16 cellular contexts compared by ENCODE assay signal in genomic region chr9:136926154-136926704, GRCh38. TPM values are rescaled to one million over a fixed set of nuclear protein-coding genes. Genes with fewer than 3 reads are reported as not detected.
A peak's percentile ranks its signal among the peaks of the same experiment; 100 is the strongest.
DNase-seq lines count a peak whose midpoint lies in the region; ATAC-seq and TF ChIP-seq lines count a peak whose summit lies in the region.
"Had no signal": no experiment of that assay in that cellular context is flagged by ENCODE, and none has a peak within 500 bp of the region (broad histone marks: within the 10 kb centered on the region; RNA-seq: fewer than 3 reads in every experiment).

No MANE protein-coding gene starts in this region.

- DNase-seq in heart left ventricle (no peak), Right ventricle myocardium superior (no peak), type B pancreatic cell (ENCODE audit: extremely low spot score, unreplicated experiment) (no peak), KBM-7 (no peak)
- no peak for DNase-seq in activated T-helper 2 cell treated with anti-CD3 and anti-CD28 coated beads, Interferon-gamma antibody, Interleukin-2, Interleukin-4, amounts not matched to agents 10 μg/mL and 5 μg/mL and 100 μg/mL, durations not matched to agents 14 hours and 24 hours and 36 hours (ENCODE audit: low spot score)
- DNase-seq: cerebellar nuclear complex, COR-L47, NCI-H146, NCI-H524 treated with DMSO at 0.1 percent for 48 hours, spleen, thyroid gland had no signal

- H3K4me3 Mint-ChIP-seq in type B pancreatic cell: no peak overlapping the region
- no peak overlapping the region for H3K4me3 Mint-ChIP-seq in activated T-helper 2 cell treated with anti-CD3 and anti-CD28 coated beads, Interferon-gamma antibody, Interleukin-2, Interleukin-4, amounts not matched to agents 10 μg/mL and 5 μg/mL and 100 μg/mL, durations not matched to agents 14 hours and 24 hours and 36 hours (ENCODE audit: low read depth)
- H3K4me3 Mint-ChIP-seq: memory B cell had no signal

- no peaks in the 10 kb centered on the region for H3K36me3 Mint-ChIP-seq in type B pancreatic cell
- H3K36me3 Mint-ChIP-seq in activated T-helper 2 cell treated with anti-CD3 and anti-CD28 coated beads, Interferon-gamma antibody, Interleukin-2, Interleukin-4, amounts not matched to agents 10 μg/mL and 5 μg/mL and 100 μg/mL, durations not matched to agents 14 hours and 24 hours and 36 hours (ENCODE audit: low read depth): peaks cover 64% of the 10 kb centered on the region

- H3K9me3 Mint-ChIP-seq in type B pancreatic cell: no peaks in the 10 kb centered on the region
- H3K9me3 Mint-ChIP-seq in activated T-helper 2 cell treated with anti-CD3 and anti-CD28 coated beads, Interferon-gamma antibody, Interleukin-2, Interleukin-4, amounts not matched to agents 10 μg/mL and 5 μg/mL and 100 μg/mL, durations not matched to agents 14 hours and 24 hours and 36 hours: no peaks in the 10 kb centered on the region
- H3K9me3 Mint-ChIP-seq: activated naive CD4-positive, alpha-beta T cell treated with anti-CD3 and anti-CD28 coated beads, Interleukin-2, amount 50 U/mL, for 72 hours; memory B cell had no signal

- in situ Hi-C loops in KBM-7 (cut with MboI; ENCODE audit: low pct_unique_long_range_greater_than_20kb, low sequenced_read_pairs): no loop called here

- TF ChIP-seq CTCF in heart left ventricle (IDR thresholded peaks at IDR 0.05) (no peak), type B pancreatic cell (conservative IDR thresholded peaks at IDR 0.05) (peak; percentile 19)

- H3K4me1 Mint-ChIP-seq in type B pancreatic cell (ENCODE audit: unreplicated experiment): peaks cover 9% of the 10 kb centered on the region
- H3K4me1 Mint-ChIP-seq in activated T-helper 2 cell treated with anti-CD3 and anti-CD28 coated beads, Interferon-gamma antibody, Interleukin-2, Interleukin-4, amounts not matched to agents 10 μg/mL and 5 μg/mL and 100 μg/mL, durations not matched to agents 14 hours and 24 hours and 36 hours (ENCODE audit: low read depth): peaks cover 4% of the 10 kb centered on the region

- no peak for TF ChIP-seq POLR2A in heart left ventricle (IDR thresholded peaks at IDR 0.05)

- H3K27me3 Mint-ChIP-seq in type B pancreatic cell: no peaks in the 10 kb centered on the region
- H3K27me3 Mint-ChIP-seq in activated T-helper 2 cell treated with anti-CD3 and anti-CD28 coated beads, Interferon-gamma antibody, Interleukin-2, Interleukin-4, amounts not matched to agents 10 μg/mL and 5 μg/mL and 100 μg/mL, durations not matched to agents 14 hours and 24 hours and 36 hours (ENCODE audit: low read depth): no peaks in the 10 kb centered on the region
- H3K27me3 Mint-ChIP-seq: memory B cell had no signal

- no peak overlapping the region for H3K27ac Mint-ChIP-seq in type B pancreatic cell
- H3K27ac Mint-ChIP-seq in activated T-helper 2 cell treated with anti-CD3 and anti-CD28 coated beads, Interferon-gamma antibody, Interleukin-2, Interleukin-4, amounts not matched to agents 10 μg/mL and 5 μg/mL and 100 μg/mL, durations not matched to agents 14 hours and 24 hours and 36 hours: no peak overlapping the region
- H3K27ac Mint-ChIP-seq: memory B cell had no signal

- intact Hi-C loops in heart left ventricle (cut with DNase I): loop anchor here in 5 of 10 donors (5.0 to 10.0 kb wide), 4 partner anchors 39 to 79 kb away; partner anchors contain the start of genes EDF1 (in 2 of the 5), TRAF2 (in 2 of the 5), MAMDC4 (in 1 of the 5) and PHPT1 (in 1 of the 5)
- intact Hi-C loops in Right ventricle myocardium superior (cut with DNase I): no loop called here
- intact Hi-C loops in activated T-helper 2 cell treated with anti-CD3 and anti-CD28 coated beads, Interferon-gamma antibody, Interleukin-2, Interleukin-4, amounts not matched to agents 10 μg/mL and 5 μg/mL and 100 μg/mL, durations not matched to agents 14 hours and 24 hours and 36 hours (cut with micrococcal nuclease): no loop called here

- peaks cover 11 to 87% (median 62%) of the 10 kb centered on the region in 12 donors for H3K4me1 ChIP-seq in heart left ventricle
- H3K4me1 ChIP-seq: thyroid gland had no signal

- no peaks in the 10 kb centered on the region for H3K9me3 ChIP-seq in heart left ventricle
- H3K9me3 ChIP-seq: spleen, thyroid gland had no signal

- H3K4me3 ChIP-seq in heart left ventricle: no peak overlapping the region
- H3K4me3 ChIP-seq: spleen, thyroid gland had no signal

- 83 to 96% (median 85%) methylated on average over 7 to 9 of the region's 9 CpGs for WGBS in heart left ventricle, 4 donors

- peaks cover 0 to 37% (median 5%) of the 10 kb centered on the region in 9 donors for H3K36me3 ChIP-seq in heart left ventricle

- H3K27me3 ChIP-seq in heart left ventricle: no peaks in the 10 kb centered on the region
- H3K27me3 ChIP-seq: spleen, thyroid gland had no signal

- ATAC-seq in heart left ventricle: no peak
- no peak for ATAC-seq in Right ventricle myocardium superior (ENCODE audit: poor library complexity)
- peak; percentile 8 for ATAC-seq in esophagus mucosa

- H3K27ac ChIP-seq in heart left ventricle: peak overlapping the region in 11 of 12 donors; percentile 28 to 82 (median 65)
- H3K27ac ChIP-seq: epithelial cell of prostate, thyroid gland had no signal

RNA-seq across cellular contexts. Expression of gene FBXW5, which starts 18.3 kb away (rescaled TPM):
- total RNA-seq in heart left ventricle: 100 to 1,000 TPM; 110 to 388 (median 147) TPM
- 100 to 1,000 TPM; 189 to 206 TPM for polyA plus RNA-seq in heart left ventricle
- 142 TPM for total RNA-seq in Right ventricle myocardium superior
- total RNA-seq in esophagus mucosa: 71.9 TPM
- 82.8 and 110 TPM in 2 replicates for total RNA-seq in type B pancreatic cell (ENCODE audit: low replicate concordance)
- 94.4 and 95.9 TPM in 2 replicates for total RNA-seq in activated T-helper 2 cell treated with anti-CD3 and anti-CD28 coated beads, Interferon-gamma antibody, Interleukin-2, Interleukin-4, amounts not matched to agents 10 μg/mL and 5 μg/mL and 100 μg/mL, durations not matched to agents 14 hours and 24 hours and 36 hours

RNA-seq across cellular contexts. Expression of gene C8G, which starts 18.8 kb away (rescaled TPM):
- total RNA-seq in heart left ventricle (1 to 10 TPM in 7 of 9 donors, not detected in 2; 1.2 to 3.7 (median 1.5) TPM), Right ventricle myocardium superior (1.1 TPM), esophagus mucosa (not detected), type B pancreatic cell (ENCODE audit: low replicate concordance) (2.8 and 4.1 TPM in 2 replicates)
- polyA plus RNA-seq in heart left ventricle: 1 to 10 TPM; 1.0 to 3.1 TPM
- 0.76 and 0.89 TPM in 2 replicates for total RNA-seq in activated T-helper 2 cell treated with anti-CD3 and anti-CD28 coated beads, Interferon-gamma antibody, Interleukin-2, Interleukin-4, amounts not matched to agents 10 μg/mL and 5 μg/mL and 100 μg/mL, durations not matched to agents 14 hours and 24 hours and 36 hours
- total RNA-seq: A172 had no signal

RNA-seq across cellular contexts. Expression of gene LCN12, which starts 25.8 kb away (rescaled TPM):
- 10 to 100 TPM in 2 of 9 donors, 1 to 10 TPM in 7; 1.9 to 23.7 (median 6.4) TPM for total RNA-seq in heart left ventricle
- 1 to 10 TPM in 1 of 2 donors, under 1 TPM in 1; 0.46 to 3.9 TPM for polyA plus RNA-seq in heart left ventricle
- total RNA-seq in Right ventricle myocardium superior: 2.1 TPM
- total RNA-seq in esophagus mucosa: 0.80 TPM
- 7.9 and 8.3 TPM in 2 replicates for total RNA-seq in type B pancreatic cell (ENCODE audit: low replicate concordance)
- 2.0 and 2.1 TPM in 2 replicates for total RNA-seq in activated T-helper 2 cell treated with anti-CD3 and anti-CD28 coated beads, Interferon-gamma antibody, Interleukin-2, Interleukin-4, amounts not matched to agents 10 μg/mL and 5 μg/mL and 100 μg/mL, durations not matched to agents 14 hours and 24 hours and 36 hours

RNA-seq across cellular contexts. Expression of gene TRAF2, which starts 39.9 kb away (rescaled TPM):
- total RNA-seq in heart left ventricle: 10 to 100 TPM in 3 of 9 donors, 1 to 10 TPM in 6; 6.3 to 14.7 (median 9.1) TPM
- polyA plus RNA-seq in heart left ventricle: 10 to 100 TPM; 10.6 to 28.3 TPM
- total RNA-seq in Right ventricle myocardium superior: 9.1 TPM
- total RNA-seq in esophagus mucosa: 11.1 TPM
- 19.4 and 22.3 TPM in 2 replicates for total RNA-seq in type B pancreatic cell (ENCODE audit: low replicate concordance)
- 59.5 and 60.4 TPM in 2 replicates for total RNA-seq in activated T-helper 2 cell treated with anti-CD3 and anti-CD28 coated beads, Interferon-gamma antibody, Interleukin-2, Interleukin-4, amounts not matched to agents 10 μg/mL and 5 μg/mL and 100 μg/mL, durations not matched to agents 14 hours and 24 hours and 36 hours

RNA-seq across cellular contexts. Expression of gene PTGDS, which starts 51.1 kb away (rescaled TPM):
- total RNA-seq in heart left ventricle (1,000 to 10,000 TPM; 1,152 to 4,769 (median 3,109) TPM), Right ventricle myocardium superior (6,152 TPM), esophagus mucosa (18.4 TPM), type B pancreatic cell (ENCODE audit: low replicate concordance) (1.4 and 1.7 TPM in 2 replicates)
- 1,000 to 10,000 TPM; 2,982 to 5,295 TPM for polyA plus RNA-seq in heart left ventricle
- total RNA-seq in activated T-helper 2 cell treated with anti-CD3 and anti-CD28 coated beads, Interferon-gamma antibody, Interleukin-2, Interleukin-4, amounts not matched to agents 10 μg/mL and 5 μg/mL and 100 μg/mL, durations not matched to agents 14 hours and 24 hours and 36 hours: not detected in 2 replicates
- total RNA-seq: A172; activated naive CD4-positive, alpha-beta T cell treated with anti-CD3 and anti-CD28 coated beads, Interleukin-2, amount 50 U/mL, for 72 hours had no signal
